ENCODE assay signal across 1 cellular context in the genomic region with DNA sequence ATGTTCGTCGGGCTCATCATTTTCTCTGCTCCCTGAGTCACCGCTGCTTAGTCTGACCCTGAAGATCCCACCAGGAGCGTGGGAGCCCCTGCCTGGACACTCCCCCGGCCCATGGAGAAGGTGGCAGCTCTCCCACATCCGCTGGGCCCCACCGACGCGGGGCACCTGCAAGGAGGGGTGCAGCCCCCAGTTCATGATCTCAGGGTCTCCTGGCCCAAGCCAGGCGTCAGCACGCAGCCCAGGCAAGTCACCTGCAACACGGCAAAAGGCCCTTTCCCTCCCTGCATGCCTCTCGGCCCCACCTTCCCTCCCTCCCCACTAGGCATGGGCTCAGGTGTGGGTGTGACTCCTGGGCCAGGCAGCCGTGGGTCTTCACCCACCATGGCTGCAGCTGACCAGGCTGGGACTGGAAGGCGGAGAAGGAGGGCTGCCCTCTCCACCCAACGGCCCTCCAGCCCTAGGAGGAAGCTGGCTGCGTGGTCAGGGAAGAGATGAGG.
TF ChIP-seq lines count a peak whose summit lies in the region.

No MANE protein-coding gene starts in this region.

TF ChIP-seq in WTC11, 78 proteins besides CTCF, POLR2A, EP300 and RAD21 (continued from another document):
- TF ChIP-seq, protein P1, sequence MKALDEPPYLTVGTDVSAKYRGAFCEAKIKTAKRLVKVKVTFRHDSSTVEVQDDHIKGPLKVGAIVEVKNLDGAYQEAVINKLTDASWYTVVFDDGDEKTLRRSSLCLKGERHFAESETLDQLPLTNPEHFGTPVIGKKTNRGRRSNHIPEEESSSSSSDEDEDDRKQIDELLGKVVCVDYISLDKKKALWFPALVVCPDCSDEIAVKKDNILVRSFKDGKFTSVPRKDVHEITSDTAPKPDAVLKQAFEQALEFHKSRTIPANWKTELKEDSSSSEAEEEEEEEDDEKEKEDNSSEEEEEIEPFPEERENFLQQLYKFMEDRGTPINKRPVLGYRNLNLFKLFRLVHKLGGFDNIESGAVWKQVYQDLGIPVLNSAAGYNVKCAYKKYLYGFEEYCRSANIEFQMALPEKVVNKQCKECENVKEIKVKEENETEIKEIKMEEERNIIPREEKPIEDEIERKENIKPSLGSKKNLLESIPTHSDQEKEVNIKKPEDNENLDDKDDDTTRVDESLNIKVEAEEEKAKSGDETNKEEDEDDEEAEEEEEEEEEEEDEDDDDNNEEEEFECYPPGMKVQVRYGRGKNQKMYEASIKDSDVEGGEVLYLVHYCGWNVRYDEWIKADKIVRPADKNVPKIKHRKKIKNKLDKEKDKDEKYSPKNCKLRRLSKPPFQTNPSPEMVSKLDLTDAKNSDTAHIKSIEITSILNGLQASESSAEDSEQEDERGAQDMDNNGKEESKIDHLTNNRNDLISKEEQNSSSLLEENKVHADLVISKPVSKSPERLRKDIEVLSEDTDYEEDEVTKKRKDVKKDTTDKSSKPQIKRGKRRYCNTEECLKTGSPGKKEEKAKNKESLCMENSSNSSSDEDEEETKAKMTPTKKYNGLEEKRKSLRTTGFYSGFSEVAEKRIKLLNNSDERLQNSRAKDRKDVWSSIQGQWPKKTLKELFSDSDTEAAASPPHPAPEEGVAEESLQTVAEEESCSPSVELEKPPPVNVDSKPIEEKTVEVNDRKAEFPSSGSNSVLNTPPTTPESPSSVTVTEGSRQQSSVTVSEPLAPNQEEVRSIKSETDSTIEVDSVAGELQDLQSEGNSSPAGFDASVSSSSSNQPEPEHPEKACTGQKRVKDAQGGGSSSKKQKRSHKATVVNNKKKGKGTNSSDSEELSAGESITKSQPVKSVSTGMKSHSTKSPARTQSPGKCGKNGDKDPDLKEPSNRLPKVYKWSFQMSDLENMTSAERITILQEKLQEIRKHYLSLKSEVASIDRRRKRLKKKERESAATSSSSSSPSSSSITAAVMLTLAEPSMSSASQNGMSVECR (CRISPR knock-in tag; IDR thresholded peaks at IDR 0.05; ENCODE audit: borderline replicate concordance) = no peak
- TF ChIP-seq TCF7 (CRISPR knock-in tag; IDR thresholded peaks at IDR 0.05; ENCODE audit: low read depth) (no peak), ZMAT4 (CRISPR knock-in tag; IDR thresholded peaks at IDR 0.05) (no peak)
- TF ChIP-seq, protein P2, sequence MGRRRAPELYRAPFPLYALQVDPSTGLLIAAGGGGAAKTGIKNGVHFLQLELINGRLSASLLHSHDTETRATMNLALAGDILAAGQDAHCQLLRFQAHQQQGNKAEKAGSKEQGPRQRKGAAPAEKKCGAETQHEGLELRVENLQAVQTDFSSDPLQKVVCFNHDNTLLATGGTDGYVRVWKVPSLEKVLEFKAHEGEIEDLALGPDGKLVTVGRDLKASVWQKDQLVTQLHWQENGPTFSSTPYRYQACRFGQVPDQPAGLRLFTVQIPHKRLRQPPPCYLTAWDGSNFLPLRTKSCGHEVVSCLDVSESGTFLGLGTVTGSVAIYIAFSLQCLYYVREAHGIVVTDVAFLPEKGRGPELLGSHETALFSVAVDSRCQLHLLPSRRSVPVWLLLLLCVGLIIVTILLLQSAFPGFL (CRISPR knock-in tag; IDR thresholded peaks at IDR 0.05; ENCODE audit: borderline replicate concordance) = no peak
